Comparison of ENCODE assay signal across 17 cellular contexts in the genomic region with DNA sequence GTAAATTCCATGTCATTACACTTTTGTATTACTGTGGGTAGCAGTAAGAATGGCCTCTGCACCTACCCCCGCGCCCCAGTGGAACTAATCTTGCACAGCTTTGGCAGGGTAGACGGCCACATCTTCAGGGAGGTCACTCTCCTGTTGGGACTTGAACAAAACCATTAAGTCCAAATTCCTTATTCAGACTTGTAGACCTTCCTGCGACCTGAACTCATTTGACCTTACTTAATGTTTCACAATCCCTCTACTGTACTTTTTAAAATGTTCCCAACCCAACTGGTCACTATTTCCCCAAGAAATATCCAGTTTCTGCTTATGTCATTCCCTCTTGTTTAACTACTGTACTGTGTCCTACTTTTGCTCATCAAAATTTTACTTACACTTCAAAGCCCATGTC. TPM values are rescaled to one million over a fixed set of nuclear protein-coding genes. Genes with fewer than 3 reads are reported as not detected.
A peak's percentile ranks its signal among the peaks of the same experiment; 100 is the strongest.
DNase-seq lines count a peak whose midpoint lies in the region; ATAC-seq and TF ChIP-seq lines count a peak whose summit lies in the region.
"Had no signal": no experiment of that assay in that cellular context is flagged by ENCODE, and none has a peak within 500 bp of the region (broad histone marks: within the 10 kb centered on the region; RNA-seq: fewer than 3 reads in every experiment).

No MANE protein-coding gene starts in this region.

- H3K36me3 ChIP-seq in right atrium auricular region = no peaks in the 10 kb centered on the region
- H3K36me3 ChIP-seq: upper lobe of left lung had no signal

- H3K36me3 Mint-ChIP-seq in activated T-helper 17 cell treated with anti-CD3 and anti-CD28 coated beads, Interleukin-2, amount 50 U/mL, for 72 hours (ENCODE audit: low read depth) = peaks cover 39% of the 10 kb centered on the region
- H3K36me3 Mint-ChIP-seq: mesothelial cell of epicardium had no signal

- intact Hi-C loops in Right ventricle myocardium superior (cut with DNase I) = loop anchor here (10.0 kb wide), 1 partner anchor 46 kb away; no protein-coding TSS in a partner anchor

- peaks cover 0 to 68% of the 10 kb centered on the region in 2 donors for H3K4me1 ChIP-seq in right atrium auricular region

- DNase-seq in Right ventricle myocardium superior (no peak), right atrium auricular region (ENCODE audit: low spot score) (no peak), left lobe of liver (ENCODE audit: low spot score) (no peak), anterior cingulate cortex (lab: John Stamatoyannopoulos, UW) (no peak), medulla oblongata (ENCODE audit: extremely low spot score) (no peak), SKM-1 (lab: John Stamatoyannopoulos, UW; ENCODE audit: unreplicated experiment) (no peak)
- DNase-seq: activated CD4-positive, alpha-beta T cell treated with anti-CD3 and anti-CD28 coated beads, Interleukin-2, amount 10 ng/mL, durations not matched to agents 7 days and 5 days; NCI-H1436 treated with DMSO at 0.1 percent for 48 hours; NCI-H2227 treated with DMSO at 0.1 percent for 48 hours; SIG-M5; stimulated activated naive CD4-positive, alpha-beta T cell; upper lobe of left lung had no signal

- peak overlapping the region in 1 of 2 donors; percentile 34 for H3K27ac ChIP-seq in right atrium auricular region
- H3K27ac ChIP-seq: skin epidermis, upper lobe of left lung had no signal

- no peaks in the 10 kb centered on the region for H3K27me3 ChIP-seq in right atrium auricular region
- H3K27me3 ChIP-seq: upper lobe of left lung had no signal

- H3K9me3 ChIP-seq in right atrium auricular region = no peaks in the 10 kb centered on the region
- H3K9me3 ChIP-seq: upper lobe of left lung had no signal

- H3K27ac Mint-ChIP-seq in activated T-helper 17 cell treated with anti-CD3 and anti-CD28 coated beads, Interleukin-2, amount 50 U/mL, for 72 hours = peak overlapping the region; percentile 65
- H3K27ac Mint-ChIP-seq: activated CD4-positive, alpha-beta T cell treated with anti-CD3 and anti-CD28 coated beads, Interleukin-2, amount 10 ng/mL, durations not matched to agents 7 days and 5 days; mesothelial cell of epicardium had no signal

- peaks cover 62% of the 10 kb centered on the region for H3K4me1 Mint-ChIP-seq in activated T-helper 17 cell treated with anti-CD3 and anti-CD28 coated beads, Interleukin-2, amount 50 U/mL, for 72 hours

- TF ChIP-seq CTCF in right atrium auricular region (IDR thresholded peaks at IDR 0.05) = no peak

- no peaks in the 10 kb centered on the region for H3K9me3 Mint-ChIP-seq in activated T-helper 17 cell treated with anti-CD3 and anti-CD28 coated beads, Interleukin-2, amount 50 U/mL, for 72 hours
- H3K9me3 Mint-ChIP-seq: activated CD4-positive, alpha-beta T cell treated with anti-CD3 and anti-CD28 coated beads, Interleukin-2, amount 10 ng/mL, durations not matched to agents 7 days and 5 days; mesothelial cell of epicardium had no signal

- no peaks in the 10 kb centered on the region for H3K27me3 Mint-ChIP-seq in activated T-helper 17 cell treated with anti-CD3 and anti-CD28 coated beads, Interleukin-2, amount 50 U/mL, for 72 hours
- H3K27me3 Mint-ChIP-seq: activated CD4-positive, alpha-beta T cell treated with anti-CD3 and anti-CD28 coated beads, Interleukin-2, amount 10 ng/mL, durations not matched to agents 7 days and 5 days had no signal

- ATAC-seq in Right ventricle myocardium superior (ENCODE audit: poor library complexity) (peak; percentile 20), left lobe of liver (peak; percentile 23), GM19463 (IDR thresholded peaks at IDR 0.05; ENCODE audit: unreplicated experiment) (no peak)
- ATAC-seq in activated T-helper 17 cell treated with anti-CD3 and anti-CD28 coated beads, Interleukin-2, amount 50 U/mL, for 72 hours (replicated peaks) = no peak
- ATAC-seq: HCT116 had no signal

- no peak overlapping the region for H3K4me3 Mint-ChIP-seq in activated T-helper 17 cell treated with anti-CD3 and anti-CD28 coated beads, Interleukin-2, amount 50 U/mL, for 72 hours
- H3K4me3 Mint-ChIP-seq: activated CD4-positive, alpha-beta T cell treated with anti-CD3 and anti-CD28 coated beads, Interleukin-2, amount 10 ng/mL, durations not matched to agents 7 days and 5 days; mesothelial cell of epicardium had no signal

- H3K4me3 ChIP-seq in right atrium auricular region = no peak overlapping the region
- H3K4me3 ChIP-seq: skin epidermis, upper lobe of left lung had no signal

RNA-seq across cellular contexts. Expression of gene FAM120AOS, which starts 5.3 kb away (rescaled TPM):
- total RNA-seq in Right ventricle myocardium superior = 28.8 TPM
- total RNA-seq in right atrium auricular region = 10 to 100 TPM; 32.4 to 47.0 TPM
- 10 to 100 TPM; 30.2 to 40.8 TPM for total RNA-seq in activated T-helper 17 cell treated with anti-CD3 and anti-CD28 coated beads, Interleukin-2, amount 50 U/mL, for 72 hours
- total RNA-seq in left lobe of liver = 16.3 TPM

RNA-seq across cellular contexts. Expression of gene FAM120A, which starts 7.2 kb away (rescaled TPM):
- total RNA-seq in Right ventricle myocardium superior (83.4 TPM), right atrium auricular region (10 to 100 TPM; 79.1 to 88.7 TPM), left lobe of liver (72.2 TPM)
- total RNA-seq in activated T-helper 17 cell treated with anti-CD3 and anti-CD28 coated beads, Interleukin-2, amount 50 U/mL, for 72 hours = 100 to 1,000 TPM in 1 of 2 donors, 10 to 100 TPM in 1; 87.1 to 151 TPM

Comparison
In these comparisons a context has a peak if more than half of its experiments do, and no peak if none do; other contexts are left out.
1. ATAC-seq: peak in Right ventricle myocardium superior (single experiment) and left lobe of liver (single experiment); none in activated T-helper 17 cell treated with anti-CD3 and anti-CD28 coated beads, Interleukin-2, amount 50 U/mL, for 72 hours (single experiment) and GM19463 (single experiment).